Comparison of ENCODE assay signal across 1 cellular context in the genomic region with DNA sequence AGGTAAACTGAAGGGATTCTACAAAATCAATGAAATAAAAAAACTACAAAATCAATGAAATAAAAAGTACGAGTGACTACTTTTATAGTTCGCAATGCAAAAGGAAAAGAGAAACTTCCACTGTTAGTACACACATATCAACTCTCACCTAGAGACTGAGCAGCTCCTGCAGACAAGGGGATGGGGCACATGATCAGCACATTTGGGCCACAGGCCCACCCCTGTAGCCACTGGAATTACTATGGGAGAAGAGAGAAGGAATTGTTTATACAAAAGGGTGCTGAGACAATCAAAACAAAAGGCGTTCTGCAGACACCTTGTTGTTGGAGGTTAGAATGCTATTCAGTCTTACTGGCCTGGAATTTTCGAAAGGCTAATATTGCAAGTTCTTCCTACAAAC.
TF ChIP-seq lines count a peak whose summit lies in the region.

No MANE protein-coding gene starts in this region.

TF ChIP-seq in GM12878, 131 proteins besides CTCF, POLR2A, EP300 and RAD21 (continued from another document):
- TF ChIP-seq, protein P1, sequence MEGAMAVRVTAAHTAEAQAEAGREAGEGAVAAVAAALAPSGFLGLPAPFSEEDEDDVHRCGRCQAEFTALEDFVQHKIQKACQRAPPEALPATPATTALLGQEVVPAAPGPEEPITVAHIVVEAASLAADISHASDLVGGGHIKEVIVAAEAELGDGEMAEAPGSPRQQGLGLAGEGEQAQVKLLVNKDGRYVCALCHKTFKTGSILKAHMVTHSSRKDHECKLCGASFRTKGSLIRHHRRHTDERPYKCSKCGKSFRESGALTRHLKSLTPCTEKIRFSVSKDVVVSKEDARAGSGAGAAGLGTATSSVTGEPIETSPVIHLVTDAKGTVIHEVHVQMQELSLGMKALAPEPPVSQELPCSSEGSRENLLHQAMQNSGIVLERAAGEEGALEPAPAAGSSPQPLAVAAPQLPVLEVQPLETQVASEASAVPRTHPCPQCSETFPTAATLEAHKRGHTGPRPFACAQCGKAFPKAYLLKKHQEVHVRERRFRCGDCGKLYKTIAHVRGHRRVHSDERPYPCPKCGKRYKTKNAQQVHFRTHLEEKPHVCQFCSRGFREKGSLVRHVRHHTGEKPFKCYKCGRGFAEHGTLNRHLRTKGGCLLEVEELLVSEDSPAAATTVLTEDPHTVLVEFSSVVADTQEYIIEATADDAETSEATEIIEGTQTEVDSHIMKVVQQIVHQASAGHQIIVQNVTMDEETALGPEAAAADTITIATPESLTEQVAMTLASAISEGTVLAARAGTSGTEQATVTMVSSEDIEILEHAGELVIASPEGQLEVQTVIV (IDR thresholded peaks at IDR 0.05; ENCODE audit: borderline replicate concordance, partially characterized antibody) = no peak
- TF ChIP-seq GABPA (IDR thresholded peaks at IDR 0.05; ENCODE audit: low read depth) (no peak), ESRRA (IDR thresholded peaks at IDR 0.05; ENCODE audit: low read length) (no peak), PAX8 (IDR thresholded peaks at IDR 0.05) (no peak), ZNF207 (IDR thresholded peaks at IDR 0.05; ENCODE audit: borderline replicate concordance) (no peak), STAT1 (conservative IDR thresholded peaks at IDR 0.05) (no peak), ASH2L (IDR thresholded peaks at IDR 0.05; ENCODE audit: borderline replicate concordance, low read depth) (no peak), SREBF1 (IDR thresholded peaks at IDR 0.05; ENCODE audit: low read length) (no peak)
